ENCODE assay signal across 10 cellular contexts in genomic region chr7:84637568-84638338, GRCh38.
DNase-seq lines count a peak whose midpoint lies in the region; ATAC-seq and TF ChIP-seq lines count a peak whose summit lies in the region.
"Had no signal": no experiment of that assay in that cellular context is flagged by ENCODE, and none has a peak within 500 bp of the region (broad histone marks: within the 10 kb centered on the region; RNA-seq: fewer than 3 reads in every experiment).

No MANE protein-coding gene starts in this region.

- CTCF ChIA-PET in RWPE1 (lab: Yijun Ruan, JAX) = interaction anchor here (0.7 kb wide), 1 partner anchor 18 kb away, joined by 3 read pairs; no protein-coding TSS in a partner anchor

- H3K4me1 ChIP-seq in parathyroid adenoma = no peaks in the 10 kb centered on the region

- no peak for TF ChIP-seq CTCF in RWPE1 (conservative IDR thresholded peaks at IDR 0.05; ENCODE audit: low read depth)
- no peak for TF ChIP-seq CTCF in fibroblast of mammary gland (conservative IDR thresholded peaks at IDR 0.05; ENCODE audit: control insufficient read depth, insufficient read depth, low read depth, low read length)
- no peak for TF ChIP-seq CTCF in parathyroid adenoma (IDR thresholded peaks at IDR 0.05)

- H3K27ac Mint-ChIP-seq in stimulated activated effector memory CD8-positive, alpha-beta T cell treated with anti-CD3 and anti-CD28 coated beads, Interleukin-12 subunit alpha, Interleukin-12 subunit beta, amount 100 ng/mL, for 72 hours = no peak overlapping the region

- H3K27ac ChIP-seq in RWPE1 = peak overlapping the region; percentile 75
- H3K27ac ChIP-seq in parathyroid adenoma = no peak overlapping the region
- H3K27ac ChIP-seq: right atrium auricular region had no signal

- no peak for ATAC-seq in HG03108 (IDR thresholded peaks at IDR 0.05; ENCODE audit: unreplicated experiment)
- no peak for ATAC-seq in stimulated activated effector memory CD8-positive, alpha-beta T cell treated with anti-CD3 and anti-CD28 coated beads, Interleukin-12 subunit alpha, Interleukin-12 subunit beta, amount 100 ng/mL, for 72 hours

- no peak overlapping the region for H2AFZ ChIP-seq in parathyroid adenoma

- POLR2A ChIA-PET in RWPE1 (lab: Yijun Ruan, JAX; ENCODE audit: low non-redundant PET) = no interaction called here

- H3K4me3 ChIP-seq in fibroblast of mammary gland (ENCODE audit: control insufficient read depth, low read depth, low read length) (no peak overlapping the region), parathyroid adenoma (ENCODE audit: low read depth, low read length) (peak overlapping the region; percentile 24)
- H3K4me3 ChIP-seq: right atrium auricular region had no signal

- H3K4me1 Mint-ChIP-seq in stimulated activated effector memory CD8-positive, alpha-beta T cell treated with anti-CD3 and anti-CD28 coated beads, Interleukin-12 subunit alpha, Interleukin-12 subunit beta, amount 100 ng/mL, for 72 hours = no peaks in the 10 kb centered on the region

- H3K36me3 ChIP-seq in parathyroid adenoma (ENCODE audit: control insufficient read depth, insufficient read depth, low read length) = peaks cover 3% of the 10 kb centered on the region
- H3K36me3 ChIP-seq: right atrium auricular region had no signal

- no peaks in the 10 kb centered on the region for H3K36me3 Mint-ChIP-seq in stimulated activated effector memory CD8-positive, alpha-beta T cell treated with anti-CD3 and anti-CD28 coated beads, Interleukin-12 subunit alpha, Interleukin-12 subunit beta, amount 100 ng/mL, for 72 hours

- peak overlapping the region; percentile 25 for H3K4me2 ChIP-seq in parathyroid adenoma (ENCODE audit: low read length)

- H3K27me3 ChIP-seq in parathyroid adenoma (ENCODE audit: control insufficient read depth, insufficient read depth, low read length) = no peaks in the 10 kb centered on the region
- H3K27me3 ChIP-seq: right atrium auricular region had no signal

- H3K9ac ChIP-seq in parathyroid adenoma = no peak overlapping the region

- H3K9me3 Mint-ChIP-seq in stimulated activated effector memory CD8-positive, alpha-beta T cell treated with anti-CD3 and anti-CD28 coated beads, Interleukin-12 subunit alpha, Interleukin-12 subunit beta, amount 100 ng/mL, for 72 hours = peaks cover 8% of the 10 kb centered on the region

- H3K9me3 ChIP-seq in parathyroid adenoma (ENCODE audit: control insufficient read depth, low read length) = no peaks in the 10 kb centered on the region

- H3K4me3 Mint-ChIP-seq in stimulated activated effector memory CD8-positive, alpha-beta T cell treated with anti-CD3 and anti-CD28 coated beads, Interleukin-12 subunit alpha, Interleukin-12 subunit beta, amount 100 ng/mL, for 72 hours = no peak overlapping the region

- no peaks in the 10 kb centered on the region for H3K79me2 ChIP-seq in parathyroid adenoma

- DNase-seq in EL = peak; percentile 92
- DNase-seq in RWPE1 (ENCODE audit: low spot score) = peak; percentile 51
- DNase-seq in fibroblast of mammary gland (ENCODE audit: low read depth) = peak; percentile 84
- no peak for DNase-seq in activated CD4-positive, alpha-beta T cell treated with anti-CD3 and anti-CD28 coated beads, Interleukin-2, amount 50 U/mL, for 48 hours
- no peak for DNase-seq in stimulated activated effector memory CD8-positive, alpha-beta T cell treated with anti-CD3 and anti-CD28 coated beads, Interleukin-12 subunit alpha, Interleukin-12 subunit beta, amount 100 ng/mL, for 72 hours (ENCODE audit: low spot score in 2 of 2)
- no peak for DNase-seq in putamen (ENCODE audit: low spot score)
- DNase-seq: GF-D8 had no signal

Comparison
In these comparisons a context has a peak if more than half of its experiments do, and no peak if none do; other contexts are left out.
1. DNase-seq: peak in EL (single experiment), RWPE1 (single experiment) and fibroblast of mammary gland (single experiment); none in activated CD4-positive, alpha-beta T cell treated with anti-CD3 and anti-CD28 coated beads, Interleukin-2, amount 50 U/mL, for 48 hours (0 of 2), stimulated activated effector memory CD8-positive, alpha-beta T cell treated with anti-CD3 and anti-CD28 coated beads, Interleukin-12 subunit alpha, Interleukin-12 subunit beta, amount 100 ng/mL, for 72 hours (0 of 2) and putamen (single experiment).